ENCODE assay signal across 1 cellular context in the genomic region with DNA sequence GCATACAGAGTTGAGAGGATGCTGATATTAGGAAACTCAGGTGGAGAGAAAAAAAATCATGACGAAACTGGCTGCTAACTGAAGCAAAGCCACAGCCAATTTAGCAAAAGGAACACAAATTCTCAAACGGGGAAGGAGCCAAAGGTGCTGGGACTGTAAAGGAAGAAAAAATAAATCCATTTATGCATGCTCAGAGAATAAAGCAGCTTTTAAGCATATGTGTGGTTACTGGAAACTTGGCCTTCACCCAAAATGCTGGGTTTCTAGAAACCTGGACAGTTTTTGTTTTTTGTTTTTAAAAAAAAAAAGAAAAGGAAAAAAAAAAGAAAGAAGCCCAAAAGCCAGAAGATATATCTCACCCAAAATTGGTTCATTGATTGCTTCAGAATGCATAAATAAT.
TF ChIP-seq lines count a peak whose summit lies in the region.

No MANE protein-coding gene starts in this region.

TF ChIP-seq in SK-N-SH, 30 proteins besides CTCF, POLR2A, EP300 and RAD21 (continued from another document):
- TF ChIP-seq, protein P1, sequence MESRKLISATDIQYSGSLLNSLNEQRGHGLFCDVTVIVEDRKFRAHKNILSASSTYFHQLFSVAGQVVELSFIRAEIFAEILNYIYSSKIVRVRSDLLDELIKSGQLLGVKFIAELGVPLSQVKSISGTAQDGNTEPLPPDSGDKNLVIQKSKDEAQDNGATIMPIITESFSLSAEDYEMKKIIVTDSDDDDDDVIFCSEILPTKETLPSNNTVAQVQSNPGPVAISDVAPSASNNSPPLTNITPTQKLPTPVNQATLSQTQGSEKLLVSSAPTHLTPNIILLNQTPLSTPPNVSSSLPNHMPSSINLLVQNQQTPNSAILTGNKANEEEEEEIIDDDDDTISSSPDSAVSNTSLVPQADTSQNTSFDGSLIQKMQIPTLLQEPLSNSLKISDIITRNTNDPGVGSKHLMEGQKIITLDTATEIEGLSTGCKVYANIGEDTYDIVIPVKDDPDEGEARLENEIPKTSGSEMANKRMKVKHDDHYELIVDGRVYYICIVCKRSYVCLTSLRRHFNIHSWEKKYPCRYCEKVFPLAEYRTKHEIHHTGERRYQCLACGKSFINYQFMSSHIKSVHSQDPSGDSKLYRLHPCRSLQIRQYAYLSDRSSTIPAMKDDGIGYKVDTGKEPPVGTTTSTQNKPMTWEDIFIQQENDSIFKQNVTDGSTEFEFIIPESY (IDR thresholded peaks at IDR 0.05; ENCODE audit: borderline replicate concordance, low read depth) = no peak
- no peak for TF ChIP-seq FOXM1 (IDR thresholded peaks at IDR 0.05; ENCODE audit: low read depth)
- TF ChIP-seq GABPA (IDR thresholded peaks at IDR 0.05; ENCODE audit: low read depth) = no peak
- TF ChIP-seq, protein P2, sequence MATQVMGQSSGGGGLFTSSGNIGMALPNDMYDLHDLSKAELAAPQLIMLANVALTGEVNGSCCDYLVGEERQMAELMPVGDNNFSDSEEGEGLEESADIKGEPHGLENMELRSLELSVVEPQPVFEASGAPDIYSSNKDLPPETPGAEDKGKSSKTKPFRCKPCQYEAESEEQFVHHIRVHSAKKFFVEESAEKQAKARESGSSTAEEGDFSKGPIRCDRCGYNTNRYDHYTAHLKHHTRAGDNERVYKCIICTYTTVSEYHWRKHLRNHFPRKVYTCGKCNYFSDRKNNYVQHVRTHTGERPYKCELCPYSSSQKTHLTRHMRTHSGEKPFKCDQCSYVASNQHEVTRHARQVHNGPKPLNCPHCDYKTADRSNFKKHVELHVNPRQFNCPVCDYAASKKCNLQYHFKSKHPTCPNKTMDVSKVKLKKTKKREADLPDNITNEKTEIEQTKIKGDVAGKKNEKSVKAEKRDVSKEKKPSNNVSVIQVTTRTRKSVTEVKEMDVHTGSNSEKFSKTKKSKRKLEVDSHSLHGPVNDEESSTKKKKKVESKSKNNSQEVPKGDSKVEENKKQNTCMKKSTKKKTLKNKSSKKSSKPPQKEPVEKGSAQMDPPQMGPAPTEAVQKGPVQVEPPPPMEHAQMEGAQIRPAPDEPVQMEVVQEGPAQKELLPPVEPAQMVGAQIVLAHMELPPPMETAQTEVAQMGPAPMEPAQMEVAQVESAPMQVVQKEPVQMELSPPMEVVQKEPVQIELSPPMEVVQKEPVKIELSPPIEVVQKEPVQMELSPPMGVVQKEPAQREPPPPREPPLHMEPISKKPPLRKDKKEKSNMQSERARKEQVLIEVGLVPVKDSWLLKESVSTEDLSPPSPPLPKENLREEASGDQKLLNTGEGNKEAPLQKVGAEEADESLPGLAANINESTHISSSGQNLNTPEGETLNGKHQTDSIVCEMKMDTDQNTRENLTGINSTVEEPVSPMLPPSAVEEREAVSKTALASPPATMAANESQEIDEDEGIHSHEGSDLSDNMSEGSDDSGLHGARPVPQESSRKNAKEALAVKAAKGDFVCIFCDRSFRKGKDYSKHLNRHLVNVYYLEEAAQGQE (IDR thresholded peaks at IDR 0.05; ENCODE audit: low read depth, low read length) = no peak
- TF ChIP-seq MEF2A (IDR thresholded peaks at IDR 0.05; ENCODE audit: borderline replicate concordance, low read depth) = no peak
- no peak for TF ChIP-seq POLR2AphosphoS5 (IDR thresholded peaks at IDR 0.05; ENCODE audit: low read depth, low read length)
- TF ChIP-seq, protein P3, sequence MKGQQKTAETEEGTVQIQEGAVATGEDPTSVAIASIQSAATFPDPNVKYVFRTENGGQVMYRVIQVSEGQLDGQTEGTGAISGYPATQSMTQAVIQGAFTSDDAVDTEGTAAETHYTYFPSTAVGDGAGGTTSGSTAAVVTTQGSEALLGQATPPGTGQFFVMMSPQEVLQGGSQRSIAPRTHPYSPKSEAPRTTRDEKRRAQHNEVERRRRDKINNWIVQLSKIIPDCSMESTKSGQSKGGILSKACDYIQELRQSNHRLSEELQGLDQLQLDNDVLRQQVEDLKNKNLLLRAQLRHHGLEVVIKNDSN (IDR thresholded peaks at IDR 0.05; ENCODE audit: borderline replicate concordance, low read depth) = no peak
- TF ChIP-seq RFX5 (IDR thresholded peaks at IDR 0.05; ENCODE audit: low read length) = no peak
